In genomic region chr10:42549851-42550250, GRCh38 we compare ENCODE assay signal across 19 cellular contexts.
DNase-seq lines count a peak whose midpoint lies in the region; ATAC-seq and TF ChIP-seq lines count a peak whose summit lies in the region.
"Had no signal": no experiment of that assay in that cellular context is flagged by ENCODE, and none has a peak within 500 bp of the region (broad histone marks: within the 10 kb centered on the region; RNA-seq: fewer than 3 reads in every experiment).

No MANE protein-coding gene starts in this region.

- peaks cover 10% of the 10 kb centered on the region for H3K9me3 ChIP-seq in CD4-positive, alpha-beta T cell (ENCODE audit: control insufficient read depth, low read length)

- peaks cover 25% of the 10 kb centered on the region for H3K9me3 Mint-ChIP-seq in activated T-cell treated with anti-CD3 and anti-CD28 coated beads, Interleukin-2, amount 50 U/mL, for 24 hours
- H3K9me3 Mint-ChIP-seq in CD4-positive, alpha-beta T cell, result peaks cover 9% of the 10 kb centered on the region
- H3K9me3 Mint-ChIP-seq in nephron, result peaks cover 20% of the 10 kb centered on the region

- no peak overlapping the region for H3K27ac ChIP-seq in CD4-positive, alpha-beta T cell (ENCODE audit: low read depth, low read length)
- H3K27ac ChIP-seq: KMS-11 had no signal

- H3K27me3 ChIP-seq in CD4-positive, alpha-beta T cell (ENCODE audit: control insufficient read depth, insufficient read depth, low read length), result no peaks in the 10 kb centered on the region
- H3K27me3 ChIP-seq: MG63 had no signal

- intact Hi-C loops in CD4-positive, alpha-beta T cell (cut with DNase I, micrococcal nuclease), result loop anchor here (5.0 to 10.0 kb wide), 5 partner anchors 555 to 1097 kb away; partner anchors contain the start of genes CSGALNACT2 (in 2 of the 2), ZNF239 (in 1 of the 2) and ZNF32 (in 1 of the 2)

- no peak for TF ChIP-seq CTCF in CD4-positive, alpha-beta T cell (IDR thresholded peaks at IDR 0.05)
- no peak for TF ChIP-seq CTCF in nephron (IDR thresholded peaks at IDR 0.05; ENCODE audit: unreplicated experiment in 3 of 3)

- peaks cover 77% of the 10 kb centered on the region for H3K36me3 Mint-ChIP-seq in activated T-cell treated with anti-CD3 and anti-CD28 coated beads, Interleukin-2, amount 50 U/mL, for 24 hours (ENCODE audit: low read depth)
- H3K36me3 Mint-ChIP-seq in CD4-positive, alpha-beta T cell (ENCODE audit: low read depth), result peaks cover 71% of the 10 kb centered on the region
- H3K36me3 Mint-ChIP-seq in nephron (ENCODE audit: low read depth), result peaks cover 60% of the 10 kb centered on the region

- no peak overlapping the region for H3K27ac Mint-ChIP-seq in activated T-cell treated with anti-CD3 and anti-CD28 coated beads, Interleukin-2, amount 50 U/mL, for 24 hours
- no peak overlapping the region for H3K27ac Mint-ChIP-seq in CD4-positive, alpha-beta T cell
- no peak overlapping the region for H3K27ac Mint-ChIP-seq in nephron
- H3K27ac Mint-ChIP-seq: CD14-positive monocyte, GM23338 had no signal

- H3K4me3 Mint-ChIP-seq in activated T-cell treated with anti-CD3 and anti-CD28 coated beads, Interleukin-2, amount 50 U/mL, for 24 hours, result peak overlapping the region; percentile 95
- H3K4me3 Mint-ChIP-seq in CD4-positive, alpha-beta T cell, result peak overlapping the region; percentile 13
- H3K4me3 Mint-ChIP-seq in nephron, result peak overlapping the region in 2 of 3 experiments; percentile 40 to 75
- H3K4me3 Mint-ChIP-seq: CD14-positive monocyte, GM23338 had no signal

- no peak for ATAC-seq in CD4-positive, alpha-beta T cell (ENCODE audit: poor library complexity)
- ATAC-seq in HG03520 (IDR thresholded peaks at IDR 0.05; ENCODE audit: unreplicated experiment), result no peak
- no peak for ATAC-seq in GM21786 (IDR thresholded peaks at IDR 0.05; ENCODE audit: unreplicated experiment)
- ATAC-seq: GM23338 had no signal

- POLR2A ChIA-PET in CD4-positive, alpha-beta T cell (lab: Charles Lee), result no interaction called here

- DNase-seq in activated T-cell treated with anti-CD3 and anti-CD28 coated beads, Interleukin-2, amount 50 U/mL, for 24 hours, result no peak
- no peak for DNase-seq in activated T-cell treated with anti-CD3 and anti-CD28 coated beads, Interleukin-2, amount 50 U/mL, for 1 hour
- DNase-seq in CD4-positive, alpha-beta T cell, result no peak
- DNase-seq in RKO (ENCODE audit: low spot score) (peak; percentile 15), HUDEP-2 (lab: John Stamatoyannopoulos, UW; ENCODE audit: unreplicated experiment in 76 of 76) (no peak)
- DNase-seq: DMS79 treated with DMSO at 0.1 percent for 48 hours, GF-D8, MG63, NCI-H1092 treated with DMSO at 0.1 percent for 48 hours, NCI-H1930, NCI-H2171 treated with DMSO at 0.1 percent for 48 hours, NCI-H774, RPMI8226 had no signal

- H3K27me3 Mint-ChIP-seq in activated T-cell treated with anti-CD3 and anti-CD28 coated beads, Interleukin-2, amount 50 U/mL, for 24 hours, result no peaks in the 10 kb centered on the region
- H3K27me3 Mint-ChIP-seq in CD4-positive, alpha-beta T cell, result no peaks in the 10 kb centered on the region
- H3K27me3 Mint-ChIP-seq in nephron (ENCODE audit: low read depth), result no peaks in the 10 kb centered on the region

- H3K4me1 Mint-ChIP-seq in activated T-cell treated with anti-CD3 and anti-CD28 coated beads, Interleukin-2, amount 50 U/mL, for 24 hours (ENCODE audit: low read depth), result peaks cover 55% of the 10 kb centered on the region
- peaks cover 58% of the 10 kb centered on the region for H3K4me1 Mint-ChIP-seq in CD4-positive, alpha-beta T cell (ENCODE audit: low read depth)
- H3K4me1 Mint-ChIP-seq in nephron, result peaks cover 21% of the 10 kb centered on the region

- CTCF ChIA-PET in CD4-positive, alpha-beta T cell (lab: Charles Lee), result no interaction called here

Comparison
In these comparisons a context has a peak if more than half of its experiments do, and no peak if none do; other contexts are left out.
1. H3K4me3 Mint-ChIP-seq: peak in every context shown above with its lines; median percentile 95 in activated T-cell treated with anti-CD3 and anti-CD28 coated beads, Interleukin-2, amount 50 U/mL, for 24 hours; 58 in nephron; 13 in CD4-positive, alpha-beta T cell.